ENCODE assay signal across 19 cellular contexts in genomic region chr7:158404031-158404761, GRCh38.
"Had no signal": no experiment of that assay in that cellular context is flagged by ENCODE, and none has a peak within 500 bp of the region (broad histone marks: within the 10 kb centered on the region; RNA-seq: fewer than 3 reads in every experiment).

No MANE protein-coding gene starts in this region.

- H3K36me3 ChIP-seq: lower lobe of right lung, neural progenitor cell, right atrium auricular region, tibial artery, WERI-Rb-1 had no signal

- H3K4me1 ChIP-seq: lower lobe of right lung, neural progenitor cell, psoas muscle, right atrium auricular region, tibial artery had no signal

- DNase-seq: activated CD4-positive, alpha-beta T cell treated with anti-CD3 and anti-CD28 coated beads for 1 hour; activated naive CD4-positive, alpha-beta T cell treated with anti-CD3 and anti-CD28 coated beads, Interleukin-2, amount 50 U/mL, for 16 hours; activated naive CD8-positive, alpha-beta T cell treated with anti-CD3 and anti-CD28 coated beads, Interleukin-2, amount 50 U/mL, for 24 hours; activated T-cell treated with anti-CD3 and anti-CD28 coated beads, Interleukin-2, amount 50 U/mL, for 24 hours; caudate nucleus; dorsolateral prefrontal cortex; effector memory CD8-positive, alpha-beta T cell; left colon; lower lobe of right lung; mesendoderm; mucosa of descending colon; psoas muscle; stimulated activated CD4-positive, alpha-beta T cell treated with anti-CD3 and anti-CD28 coated beads, Interleukin-4, amount 100 ng/mL, for 24 hours; stimulated activated naive CD4-positive, alpha-beta T cell treated with Interleukin-2 at 50 U/mL for 16 hours; T-helper 1 cell; tibial artery; WERI-Rb-1 had no signal

- H3K4me3 ChIP-seq: dorsolateral prefrontal cortex, lower lobe of right lung, mucosa of descending colon, neural progenitor cell, psoas muscle, right atrium auricular region, tibial artery had no signal

- H3K27me3 Mint-ChIP-seq: activated naive CD8-positive, alpha-beta T cell treated with anti-CD3 and anti-CD28 coated beads, Interleukin-2, amount 50 U/mL, for 24 hours had no signal

- H3K27ac ChIP-seq: dorsolateral prefrontal cortex, lower lobe of right lung, neural progenitor cell, psoas muscle, right atrium auricular region, tibial artery, WERI-Rb-1 had no signal

- H3K9me3 ChIP-seq: mucosa of descending colon, psoas muscle, tibial artery had no signal

- H3K4me1 Mint-ChIP-seq: activated naive CD8-positive, alpha-beta T cell treated with anti-CD3 and anti-CD28 coated beads, Interleukin-2, amount 50 U/mL, for 24 hours had no signal

- H3K4me3 Mint-ChIP-seq: activated naive CD8-positive, alpha-beta T cell treated with anti-CD3 and anti-CD28 coated beads, Interleukin-2, amount 50 U/mL, for 24 hours; activated T-cell treated with anti-CD3 and anti-CD28 coated beads, Interleukin-2, amount 50 U/mL, for 24 hours; effector memory CD8-positive, alpha-beta T cell; neural progenitor cell had no signal

- H3K36me3 Mint-ChIP-seq: neural progenitor cell had no signal

- H3K9me3 Mint-ChIP-seq: activated naive CD8-positive, alpha-beta T cell treated with anti-CD3 and anti-CD28 coated beads, Interleukin-2, amount 50 U/mL, for 24 hours; activated T-cell treated with anti-CD3 and anti-CD28 coated beads, Interleukin-2, amount 50 U/mL, for 24 hours; neural progenitor cell had no signal

- H3K27ac Mint-ChIP-seq: activated naive CD8-positive, alpha-beta T cell treated with anti-CD3 and anti-CD28 coated beads, Interleukin-2, amount 50 U/mL, for 24 hours; activated T-cell treated with anti-CD3 and anti-CD28 coated beads, Interleukin-2, amount 50 U/mL, for 24 hours; effector memory CD8-positive, alpha-beta T cell had no signal

- H3K27me3 ChIP-seq: dorsolateral prefrontal cortex, neural progenitor cell, right atrium auricular region had no signal
